Comparison of ENCODE assay signal across 1 cellular context in the genomic region with DNA sequence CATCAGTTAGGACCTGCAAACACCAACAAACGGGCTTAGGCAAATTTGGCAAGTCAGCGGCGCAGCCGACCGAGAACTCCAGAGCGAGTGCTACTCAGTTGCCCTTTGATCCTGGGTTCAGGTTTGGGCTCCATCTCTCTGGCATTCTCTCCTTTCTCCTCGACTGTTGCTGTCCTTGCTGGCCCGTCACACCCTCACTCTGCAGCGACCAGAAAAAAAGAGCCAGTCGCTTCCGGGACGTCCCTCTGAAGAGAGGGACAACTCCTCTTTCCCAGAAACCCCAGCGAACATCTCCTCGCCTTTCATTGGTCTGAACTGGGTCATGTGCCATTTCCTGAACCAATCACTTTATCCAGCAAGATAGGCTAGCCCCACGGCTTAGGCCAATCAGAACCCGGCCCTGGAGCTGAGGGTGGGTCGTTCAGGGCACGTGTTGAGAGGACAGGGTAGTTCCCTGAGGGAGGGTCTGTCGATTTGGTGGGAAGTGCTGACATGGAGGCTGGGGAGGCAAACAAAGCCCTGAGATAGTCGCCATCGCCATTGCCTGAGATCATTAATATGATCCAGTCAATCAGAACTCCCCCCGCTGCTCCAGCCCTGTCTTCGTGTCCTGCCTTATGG.
A peak's percentile ranks its signal among the peaks of the same experiment; 100 is the strongest.
TF ChIP-seq lines count a peak whose summit lies in the region.

No MANE protein-coding gene starts in this region.

TF ChIP-seq in K562, 482 proteins besides CTCF, POLR2A, EP300 and RAD21 (continued from another document and continues in another):
- TF ChIP-seq, protein P1, sequence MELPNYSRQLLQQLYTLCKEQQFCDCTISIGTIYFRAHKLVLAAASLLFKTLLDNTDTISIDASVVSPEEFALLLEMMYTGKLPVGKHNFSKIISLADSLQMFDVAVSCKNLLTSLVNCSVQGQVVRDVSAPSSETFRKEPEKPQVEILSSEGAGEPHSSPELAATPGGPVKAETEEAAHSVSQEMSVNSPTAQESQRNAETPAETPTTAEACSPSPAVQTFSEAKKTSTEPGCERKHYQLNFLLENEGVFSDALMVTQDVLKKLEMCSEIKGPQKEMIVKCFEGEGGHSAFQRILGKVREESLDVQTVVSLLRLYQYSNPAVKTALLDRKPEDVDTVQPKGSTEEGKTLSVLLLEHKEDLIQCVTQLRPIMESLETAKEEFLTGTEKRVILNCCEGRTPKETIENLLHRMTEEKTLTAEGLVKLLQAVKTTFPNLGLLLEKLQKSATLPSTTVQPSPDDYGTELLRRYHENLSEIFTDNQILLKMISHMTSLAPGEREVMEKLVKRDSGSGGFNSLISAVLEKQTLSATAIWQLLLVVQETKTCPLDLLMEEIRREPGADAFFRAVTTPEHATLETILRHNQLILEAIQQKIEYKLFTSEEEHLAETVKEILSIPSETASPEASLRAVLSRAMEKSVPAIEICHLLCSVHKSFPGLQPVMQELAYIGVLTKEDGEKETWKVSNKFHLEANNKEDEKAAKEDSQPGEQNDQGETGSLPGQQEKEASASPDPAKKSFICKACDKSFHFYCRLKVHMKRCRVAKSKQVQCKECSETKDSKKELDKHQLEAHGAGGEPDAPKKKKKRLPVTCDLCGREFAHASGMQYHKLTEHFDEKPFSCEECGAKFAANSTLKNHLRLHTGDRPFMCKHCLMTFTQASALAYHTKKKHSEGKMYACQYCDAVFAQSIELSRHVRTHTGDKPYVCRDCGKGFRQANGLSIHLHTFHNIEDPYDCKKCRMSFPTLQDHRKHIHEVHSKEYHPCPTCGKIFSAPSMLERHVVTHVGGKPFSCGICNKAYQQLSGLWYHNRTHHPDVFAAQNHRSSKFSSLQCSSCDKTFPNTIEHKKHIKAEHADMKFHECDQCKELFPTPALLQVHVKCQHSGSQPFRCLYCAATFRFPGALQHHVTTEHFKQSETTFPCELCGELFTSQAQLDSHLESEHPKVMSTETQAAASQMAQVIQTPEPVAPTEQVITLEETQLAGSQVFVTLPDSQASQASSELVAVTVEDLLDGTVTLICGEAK (IDR thresholded peaks at IDR 0.05), result no peak
- TF ChIP-seq, protein P1 (CRISPR knock-in tag; IDR thresholded peaks at IDR 0.05), result peak; percentile 42; the same call in 1 of the 2 replicates
- no peak for TF ChIP-seq SIN3B (IDR thresholded peaks at IDR 0.05; ENCODE audit: low read depth)
- no peak for TF ChIP-seq ZNF41 (CRISPR knock-in tag; conservative IDR thresholded peaks at IDR 0.05)
- no peak for TF ChIP-seq SETDB1 (IDR thresholded peaks at IDR 0.05; ENCODE audit: low read length)
- TF ChIP-seq MEF2D (tag; conservative IDR thresholded peaks at IDR 0.05; ENCODE audit: low read depth), result no peak
- no peak for TF ChIP-seq MIER1 (IDR thresholded peaks at IDR 0.05; ENCODE audit: low read depth)
- TF ChIP-seq ZC3H8 (IDR thresholded peaks at IDR 0.05), result no peak
- TF ChIP-seq DMBX1 (CRISPR knock-in tag; IDR thresholded peaks at IDR 0.05; ENCODE audit: borderline replicate concordance), result no peak
- TF ChIP-seq, protein P2, sequence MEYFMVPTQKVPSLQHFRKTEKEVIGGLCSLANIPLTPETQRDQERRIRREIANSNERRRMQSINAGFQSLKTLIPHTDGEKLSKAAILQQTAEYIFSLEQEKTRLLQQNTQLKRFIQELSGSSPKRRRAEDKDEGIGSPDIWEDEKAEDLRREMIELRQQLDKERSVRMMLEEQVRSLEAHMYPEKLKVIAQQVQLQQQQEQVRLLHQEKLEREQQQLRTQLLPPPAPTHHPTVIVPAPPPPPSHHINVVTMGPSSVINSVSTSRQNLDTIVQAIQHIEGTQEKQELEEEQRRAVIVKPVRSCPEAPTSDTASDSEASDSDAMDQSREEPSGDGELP (CRISPR knock-in tag; IDR thresholded peaks at IDR 0.05; ENCODE audit: borderline replicate concordance), result peak; percentile 84
- TF ChIP-seq, protein P3, sequence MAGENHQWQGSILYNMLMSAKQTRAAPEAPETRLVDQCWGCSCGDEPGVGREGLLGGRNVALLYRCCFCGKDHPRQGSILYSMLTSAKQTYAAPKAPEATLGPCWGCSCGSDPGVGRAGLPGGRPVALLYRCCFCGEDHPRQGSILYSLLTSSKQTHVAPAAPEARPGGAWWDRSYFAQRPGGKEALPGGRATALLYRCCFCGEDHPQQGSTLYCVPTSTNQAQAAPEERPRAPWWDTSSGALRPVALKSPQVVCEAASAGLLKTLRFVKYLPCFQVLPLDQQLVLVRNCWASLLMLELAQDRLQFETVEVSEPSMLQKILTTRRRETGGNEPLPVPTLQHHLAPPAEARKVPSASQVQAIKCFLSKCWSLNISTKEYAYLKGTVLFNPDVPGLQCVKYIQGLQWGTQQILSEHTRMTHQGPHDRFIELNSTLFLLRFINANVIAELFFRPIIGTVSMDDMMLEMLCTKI (IDR thresholded peaks at IDR 0.05; ENCODE audit: partially characterized antibody), result no peak
- TF ChIP-seq RFX1 (IDR thresholded peaks at IDR 0.05), result no peak
- TF ChIP-seq, protein P4, sequence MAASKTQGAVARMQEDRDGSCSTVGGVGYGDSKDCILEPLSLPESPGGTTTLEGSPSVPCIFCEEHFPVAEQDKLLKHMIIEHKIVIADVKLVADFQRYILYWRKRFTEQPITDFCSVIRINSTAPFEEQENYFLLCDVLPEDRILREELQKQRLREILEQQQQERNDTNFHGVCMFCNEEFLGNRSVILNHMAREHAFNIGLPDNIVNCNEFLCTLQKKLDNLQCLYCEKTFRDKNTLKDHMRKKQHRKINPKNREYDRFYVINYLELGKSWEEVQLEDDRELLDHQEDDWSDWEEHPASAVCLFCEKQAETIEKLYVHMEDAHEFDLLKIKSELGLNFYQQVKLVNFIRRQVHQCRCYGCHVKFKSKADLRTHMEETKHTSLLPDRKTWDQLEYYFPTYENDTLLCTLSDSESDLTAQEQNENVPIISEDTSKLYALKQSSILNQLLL (CRISPR knock-in tag; IDR thresholded peaks at IDR 0.05; ENCODE audit: borderline replicate concordance), result no peak
- TF ChIP-seq KDM2B (CRISPR knock-in tag; IDR thresholded peaks at IDR 0.05), result no peak
- no peak for TF ChIP-seq DACH1 (IDR thresholded peaks at IDR 0.05; ENCODE audit: partially characterized antibody)
- TF ChIP-seq ZNF212 (CRISPR knock-in tag; IDR thresholded peaks at IDR 0.05), result no peak
- TF ChIP-seq, protein P5, sequence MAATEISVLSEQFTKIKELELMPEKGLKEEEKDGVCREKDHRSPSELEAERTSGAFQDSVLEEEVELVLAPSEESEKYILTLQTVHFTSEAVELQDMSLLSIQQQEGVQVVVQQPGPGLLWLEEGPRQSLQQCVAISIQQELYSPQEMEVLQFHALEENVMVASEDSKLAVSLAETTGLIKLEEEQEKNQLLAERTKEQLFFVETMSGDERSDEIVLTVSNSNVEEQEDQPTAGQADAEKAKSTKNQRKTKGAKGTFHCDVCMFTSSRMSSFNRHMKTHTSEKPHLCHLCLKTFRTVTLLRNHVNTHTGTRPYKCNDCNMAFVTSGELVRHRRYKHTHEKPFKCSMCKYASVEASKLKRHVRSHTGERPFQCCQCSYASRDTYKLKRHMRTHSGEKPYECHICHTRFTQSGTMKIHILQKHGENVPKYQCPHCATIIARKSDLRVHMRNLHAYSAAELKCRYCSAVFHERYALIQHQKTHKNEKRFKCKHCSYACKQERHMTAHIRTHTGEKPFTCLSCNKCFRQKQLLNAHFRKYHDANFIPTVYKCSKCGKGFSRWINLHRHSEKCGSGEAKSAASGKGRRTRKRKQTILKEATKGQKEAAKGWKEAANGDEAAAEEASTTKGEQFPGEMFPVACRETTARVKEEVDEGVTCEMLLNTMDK (IDR thresholded peaks at IDR 0.05; ENCODE audit: borderline replicate concordance, insufficient read depth, low read depth, low read length, poor library complexity, severe bottlenecking), result no peak
- TF ChIP-seq ZNF551 (CRISPR knock-in tag; IDR thresholded peaks at IDR 0.05), result no peak
- no peak for TF ChIP-seq HDAC3 (IDR thresholded peaks at IDR 0.05; ENCODE audit: borderline replicate concordance, partially characterized antibody)
- TF ChIP-seq TRIM28 (IDR thresholded peaks at IDR 0.05), result no peak
- no peak for TF ChIP-seq KHSRP (IDR thresholded peaks at IDR 0.05)
- TF ChIP-seq, protein P6, sequence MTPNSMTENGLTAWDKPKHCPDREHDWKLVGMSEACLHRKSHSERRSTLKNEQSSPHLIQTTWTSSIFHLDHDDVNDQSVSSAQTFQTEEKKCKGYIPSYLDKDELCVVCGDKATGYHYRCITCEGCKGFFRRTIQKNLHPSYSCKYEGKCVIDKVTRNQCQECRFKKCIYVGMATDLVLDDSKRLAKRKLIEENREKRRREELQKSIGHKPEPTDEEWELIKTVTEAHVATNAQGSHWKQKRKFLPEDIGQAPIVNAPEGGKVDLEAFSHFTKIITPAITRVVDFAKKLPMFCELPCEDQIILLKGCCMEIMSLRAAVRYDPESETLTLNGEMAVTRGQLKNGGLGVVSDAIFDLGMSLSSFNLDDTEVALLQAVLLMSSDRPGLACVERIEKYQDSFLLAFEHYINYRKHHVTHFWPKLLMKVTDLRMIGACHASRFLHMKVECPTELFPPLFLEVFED (CRISPR knock-in tag; conservative IDR thresholded peaks at IDR 0.05), result no peak
- no peak for TF ChIP-seq MTA1 (IDR thresholded peaks at IDR 0.05; ENCODE audit: borderline replicate concordance)
- no peak for TF ChIP-seq COPS2 (conservative IDR thresholded peaks at IDR 0.05)
- peak; percentile 47; the same call in 1 of the 2 replicates for TF ChIP-seq OTX1 (CRISPR knock-in tag; IDR thresholded peaks at IDR 0.05)
- no peak for TF ChIP-seq FOXA1 (IDR thresholded peaks at IDR 0.05; ENCODE audit: borderline replicate concordance)
- TF ChIP-seq ZKSCAN1 (IDR thresholded peaks at IDR 0.05; ENCODE audit: low read depth, low read length), result no peak
- TF ChIP-seq, protein P7, sequence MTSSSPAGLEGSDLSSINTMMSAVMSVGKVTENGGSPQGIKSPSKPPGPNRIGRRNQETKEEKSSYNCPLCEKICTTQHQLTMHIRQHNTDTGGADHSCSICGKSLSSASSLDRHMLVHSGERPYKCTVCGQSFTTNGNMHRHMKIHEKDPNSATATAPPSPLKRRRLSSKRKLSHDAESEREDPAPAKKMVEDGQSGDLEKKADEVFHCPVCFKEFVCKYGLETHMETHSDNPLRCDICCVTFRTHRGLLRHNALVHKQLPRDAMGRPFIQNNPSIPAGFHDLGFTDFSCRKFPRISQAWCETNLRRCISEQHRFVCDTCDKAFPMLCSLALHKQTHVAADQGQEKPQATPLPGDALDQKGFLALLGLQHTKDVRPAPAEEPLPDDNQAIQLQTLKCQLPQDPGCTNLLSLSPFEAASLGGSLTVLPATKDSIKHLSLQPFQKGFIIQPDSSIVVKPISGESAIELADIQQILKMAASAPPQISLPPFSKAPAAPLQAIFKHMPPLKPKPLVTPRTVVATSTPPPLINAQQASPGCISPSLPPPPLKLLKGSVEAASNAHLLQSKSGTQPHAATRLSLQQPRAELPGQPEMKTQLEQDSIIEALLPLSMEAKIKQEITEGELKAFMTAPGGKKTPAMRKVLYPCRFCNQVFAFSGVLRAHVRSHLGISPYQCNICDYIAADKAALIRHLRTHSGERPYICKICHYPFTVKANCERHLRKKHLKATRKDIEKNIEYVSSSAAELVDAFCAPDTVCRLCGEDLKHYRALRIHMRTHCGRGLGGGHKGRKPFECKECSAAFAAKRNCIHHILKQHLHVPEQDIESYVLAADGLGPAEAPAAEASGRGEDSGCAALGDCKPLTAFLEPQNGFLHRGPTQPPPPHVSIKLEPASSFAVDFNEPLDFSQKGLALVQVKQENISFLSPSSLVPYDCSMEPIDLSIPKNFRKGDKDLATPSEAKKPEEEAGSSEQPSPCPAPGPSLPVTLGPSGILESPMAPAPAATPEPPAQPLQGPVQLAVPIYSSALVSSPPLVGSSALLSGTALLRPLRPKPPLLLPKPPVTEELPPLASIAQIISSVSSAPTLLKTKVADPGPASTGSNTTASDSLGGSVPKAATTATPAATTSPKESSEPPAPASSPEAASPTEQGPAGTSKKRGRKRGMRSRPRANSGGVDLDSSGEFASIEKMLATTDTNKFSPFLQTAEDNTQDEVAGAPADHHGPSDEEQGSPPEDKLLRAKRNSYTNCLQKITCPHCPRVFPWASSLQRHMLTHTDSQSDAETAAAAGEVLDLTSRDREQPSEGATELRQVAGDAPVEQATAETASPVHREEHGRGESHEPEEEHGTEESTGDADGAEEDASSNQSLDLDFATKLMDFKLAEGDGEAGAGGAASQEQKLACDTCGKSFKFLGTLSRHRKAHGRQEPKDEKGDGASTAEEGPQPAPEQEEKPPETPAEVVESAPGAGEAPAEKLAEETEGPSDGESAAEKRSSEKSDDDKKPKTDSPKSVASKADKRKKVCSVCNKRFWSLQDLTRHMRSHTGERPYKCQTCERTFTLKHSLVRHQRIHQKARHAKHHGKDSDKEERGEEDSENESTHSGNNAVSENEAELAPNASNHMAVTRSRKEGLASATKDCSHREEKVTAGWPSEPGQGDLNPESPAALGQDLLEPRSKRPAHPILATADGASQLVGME (CRISPR knock-in tag; IDR thresholded peaks at IDR 0.05), result 0 out of 2 replicates have a peak, but pooled peaks have one; percentile 50
- no peak for TF ChIP-seq PTBP1 (IDR thresholded peaks at IDR 0.05; ENCODE audit: low read depth, low read length)
- no peak for TF ChIP-seq NONO (IDR thresholded peaks at IDR 0.05; ENCODE audit: low read depth in 2 of 2, low read length in 1 of 2)
